8 cellular contexts compared by ENCODE assay signal in genomic region chr3:177145402-177145801, GRCh38. TPM values are rescaled to one million over a fixed set of nuclear protein-coding genes. Genes with fewer than 3 reads are reported as not detected.
DNase-seq lines count a peak whose midpoint lies in the region; ATAC-seq lines count a peak whose summit lies in the region.

No MANE protein-coding gene starts in this region.

- peaks cover 28% of the 10 kb centered on the region; the same call in 1 of the 2 replicates for H3K36me3 ChIP-seq in KOPT-K1 (ENCODE audit: insufficient read depth, low read length)
- H3K36me3 ChIP-seq in HAP-1 (replicated peaks) = no peaks in the 10 kb centered on the region
- no peaks in the 10 kb centered on the region for H3K36me3 ChIP-seq in trophoblast cell (ENCODE audit: control insufficient read depth in 1 of 2, insufficient read depth in 2 of 2, low read length in 2 of 2)
- H3K36me3 ChIP-seq in aorta (ENCODE audit: control insufficient read depth in 1 of 2, insufficient read depth in 2 of 2, low read length in 1 of 2) = no peaks in the 10 kb centered on the region

- no peaks in the 10 kb centered on the region for H3K79me1 ChIP-seq in trophoblast cell (ENCODE audit: low read length)

- peaks cover 4% of the 10 kb centered on the region for H3K9me3 ChIP-seq in KOPT-K1 (ENCODE audit: insufficient read depth, low read length, poor library complexity, severe bottlenecking)
- H3K9me3 ChIP-seq in HAP-1 = no peaks in the 10 kb centered on the region; the same call in 1 of the 2 replicates
- no peaks in the 10 kb centered on the region for H3K9me3 ChIP-seq in trophoblast cell (ENCODE audit: insufficient read depth, low read depth, low read length)
- no peaks in the 10 kb centered on the region for H3K9me3 ChIP-seq in aorta (ENCODE audit: control insufficient read depth, low read length)

- peaks cover 7% of the 10 kb centered on the region for H3K79me2 ChIP-seq in trophoblast cell (ENCODE audit: control insufficient read depth, insufficient read depth, low read length, poor library complexity)

- H3K27ac ChIP-seq in KOPT-K1 (ENCODE audit: low read depth, low read length, poor library complexity, severe bottlenecking) (peak overlapping the region; percentile 31), trophoblast cell (ENCODE audit: low read depth, low read length) (no peak overlapping the region), aorta (ENCODE audit: low read depth in 1 of 2, low read length in 2 of 2) (no peak overlapping the region)

- H3K27me3 ChIP-seq in HAP-1 (ENCODE audit: low read depth) = no peaks in the 10 kb centered on the region
- H3K27me3 ChIP-seq in trophoblast cell (ENCODE audit: insufficient read depth, low read length) = no peaks in the 10 kb centered on the region
- H3K27me3 ChIP-seq in aorta (ENCODE audit: control insufficient read depth in 1 of 2, insufficient read depth in 2 of 2, low read length in 1 of 2) = no peaks in the 10 kb centered on the region

- no peak overlapping the region for H3K23ac ChIP-seq in trophoblast cell (ENCODE audit: low read length)

- ATAC-seq in GM18498 (IDR thresholded peaks at IDR 0.05; ENCODE audit: unreplicated experiment) = peak; percentile 27
- ATAC-seq in GM21447 (IDR thresholded peaks at IDR 0.05; ENCODE audit: unreplicated experiment) = peak; percentile 28
- no peak for ATAC-seq in aorta (ENCODE audit: low FRiP score)

- peaks cover 11% of the 10 kb centered on the region for H3K4me1 ChIP-seq in HAP-1
- H3K4me1 ChIP-seq in trophoblast cell (ENCODE audit: control insufficient read depth in 1 of 2, insufficient read depth in 2 of 2, low read length in 2 of 2) = peaks cover 0 to 2% of the 10 kb centered on the region in 2 experiments
- H3K4me1 ChIP-seq in aorta (ENCODE audit: control insufficient read depth in 1 of 2, insufficient read depth in 2 of 2, low read length in 2 of 2) = peaks cover 3 to 19% of the 10 kb centered on the region in 2 donors

- no peak overlapping the region for H4K8ac ChIP-seq in trophoblast cell (ENCODE audit: low read depth, low read length)

- peak overlapping the region; percentile 41 to 86 (median 80) for H3K27ac Mint-ChIP-seq in immature natural killer cell

- no peak overlapping the region for H3K14ac ChIP-seq in trophoblast cell (ENCODE audit: low read length)

- no peaks in the 10 kb centered on the region for H3K36me3 Mint-ChIP-seq in immature natural killer cell

- H3K4me1 Mint-ChIP-seq in immature natural killer cell = peaks cover 66 to 93% of the 10 kb centered on the region in 2 donors

- no peak overlapping the region for H2BK12ac ChIP-seq in trophoblast cell (ENCODE audit: low read length)

- H2AFZ ChIP-seq in trophoblast cell (ENCODE audit: insufficient read depth, low read length, poor library complexity) = no peak overlapping the region

- H3K4me3 ChIP-seq in HAP-1 (no peak overlapping the region), trophoblast cell (ENCODE audit: low read depth, low read length) (no peak overlapping the region), aorta (ENCODE audit: low read length in 2 of 2) (no peak overlapping the region)

- peaks cover 0 to 2% (median 0%) of the 10 kb centered on the region in 6 donors for H3K9me3 Mint-ChIP-seq in immature natural killer cell

- intact Hi-C loops in aorta (cut with DNase I) = no loop called here

- no peak overlapping the region for H3K4me2 ChIP-seq in trophoblast cell (ENCODE audit: low read length)

- H2BK5ac ChIP-seq in trophoblast cell (ENCODE audit: low read depth, low read length, poor library complexity) = no peak overlapping the region

- no peaks in the 10 kb centered on the region for H3K27me3 Mint-ChIP-seq in immature natural killer cell (ENCODE audit: low read depth in 3 of 3)

- H3K4me3 Mint-ChIP-seq in immature natural killer cell = peak overlapping the region; percentile 28 to 78 (median 49)

- no peak overlapping the region for H2BK120ac ChIP-seq in trophoblast cell (ENCODE audit: insufficient read depth, low read length, poor library complexity)

- no peak overlapping the region for H3K9ac ChIP-seq in trophoblast cell (ENCODE audit: low read length)

- DNase-seq in immature natural killer cell = no peak
- no peak for DNase-seq in HAP-1 (ENCODE audit: low spot score in 2 of 2)
- no peak for DNase-seq in trophoblast cell
- no peak for DNase-seq in aorta
- no peak for DNase-seq in LoVo (ENCODE audit: low spot score)

- no peak overlapping the region for H2AK5ac ChIP-seq in trophoblast cell (ENCODE audit: low read length)

- no CpG with 5 or more reads among the region's 1 CpG for WGBS in trophoblast cell (ENCODE audit: extremely low coverage, insufficient coverage, insufficient read length)
- 79 to 80% methylated on average over 1 of the region's 1 CpG for WGBS in aorta, 2 donors

- H4K91ac ChIP-seq in trophoblast cell (ENCODE audit: low read depth, low read length) = no peak overlapping the region

- H3K4ac ChIP-seq in trophoblast cell (ENCODE audit: low read depth, low read length) = no peak overlapping the region

- H4K12ac ChIP-seq in trophoblast cell (ENCODE audit: low read depth, low read length) = no peak overlapping the region

- in situ Hi-C loops in HAP-1 (cut with MboI; ENCODE audit: low sequenced_read_pairs) = no loop called here

- H3K18ac ChIP-seq in trophoblast cell (ENCODE audit: low read length) = no peak overlapping the region

RNA-seq across cellular contexts. Expression of gene TBL1XR1, which starts 51.9 kb away (rescaled TPM):
- polyA plus RNA-seq in immature natural killer cell (10 to 100 TPM; 12.1 to 19.4 (median 13.0) TPM), aorta (10 to 100 TPM; 19.0 to 33.6 TPM)
- 50.0 and 57.9 TPM in 2 replicates for polyA plus RNA-seq in trophoblast cell (2013)
- total RNA-seq in aorta = 100 to 1,000 TPM; 129 to 200 TPM
